ENCODE assay signal across 8 cellular contexts in the genomic region with DNA sequence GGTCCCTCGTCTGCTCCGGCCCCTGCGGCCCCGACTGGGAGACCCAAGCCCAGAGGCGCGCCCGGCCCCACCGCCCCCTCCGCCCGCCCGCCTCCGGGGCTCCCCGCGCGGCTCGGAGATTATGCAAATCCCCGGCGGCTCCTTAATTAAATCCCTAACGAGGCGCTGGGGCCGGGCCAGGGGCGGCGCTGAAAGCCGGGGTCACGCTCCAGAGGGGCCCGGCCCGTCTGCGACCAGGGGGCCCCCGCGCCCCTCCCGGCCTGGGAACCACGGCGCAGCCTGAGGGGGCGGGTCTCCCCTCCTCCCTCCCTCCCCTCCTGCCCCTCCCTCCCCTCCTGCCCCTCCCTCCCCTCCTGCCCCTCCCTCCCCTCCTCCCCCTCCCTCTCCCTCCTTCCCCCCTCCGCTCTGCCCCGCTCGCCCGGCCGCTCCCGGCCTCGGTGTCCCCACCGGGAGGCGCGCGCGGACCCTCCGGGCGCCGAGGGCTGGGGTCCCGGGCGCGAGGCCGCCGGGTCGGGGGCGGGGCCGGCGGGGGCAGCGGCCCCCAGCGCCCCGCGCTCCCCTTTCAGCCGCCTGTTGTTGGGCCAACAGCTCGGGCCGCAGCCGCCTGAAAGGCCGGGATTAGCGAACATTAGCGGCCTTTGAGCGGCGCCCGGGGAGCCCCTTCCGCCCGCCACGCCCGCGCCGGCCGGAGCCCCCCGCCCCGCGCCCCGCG. TPM values are rescaled to one million over a fixed set of nuclear protein-coding genes. Genes with fewer than 3 reads are reported as not detected.
DNase-seq lines count a peak whose midpoint lies in the region; ATAC-seq and TF ChIP-seq lines count a peak whose summit lies in the region.

No MANE protein-coding gene starts in this region.

- TF ChIP-seq CTCF in Peyer's patch (IDR thresholded peaks at IDR 0.05): no peak
- TF ChIP-seq CTCF in foreskin fibroblast (IDR thresholded peaks at IDR 0.05; ENCODE audit: low read depth, low read length): no peak
- no peak for TF ChIP-seq CTCF in retinal pigment epithelial cell (conservative IDR thresholded peaks at IDR 0.05; ENCODE audit: low read depth, low read length)

- peaks cover 0 to 24% (median 10%) of the 10 kb centered on the region in 4 donors for H3K4me1 ChIP-seq in Peyer's patch

- H3K4me3 ChIP-seq in Peyer's patch: peak overlapping the region; percentile 33 to 65 (median 54)
- peak overlapping the region; percentile 30 to 31 for H3K4me3 ChIP-seq in foreskin fibroblast (ENCODE audit: low read depth in 1 of 2, low read length in 2 of 2)
- peak overlapping the region; percentile 17 for H3K4me3 ChIP-seq in retinal pigment epithelial cell (ENCODE audit: low read length)

- H3K9me3 ChIP-seq in Peyer's patch: no peaks in the 10 kb centered on the region

- H3K27ac ChIP-seq in Peyer's patch: no peak overlapping the region

- TF ChIP-seq POLR2A in Peyer's patch (IDR thresholded peaks at IDR 0.05): no peak

- peaks cover 0 to 18% of the 10 kb centered on the region in 2 donors for H3K27me3 ChIP-seq in Peyer's patch

- DNase-seq in GM03348 (ENCODE audit: low spot score): peak; percentile 60
- peak in 1 of 3 donors; percentile 25 for DNase-seq in Peyer's patch
- DNase-seq in foreskin fibroblast: peak in 1 of 2 donors; percentile 37
- no peak for DNase-seq in retinal pigment epithelial cell (ENCODE audit: low read depth)
- DNase-seq in NCI-H1694 (lab: John Stamatoyannopoulos, UW): no peak
- no peak for DNase-seq in NCI-H345 treated with DMSO at 0.1 percent for 48 hours (lab: John Stamatoyannopoulos, UW; ENCODE audit: unreplicated experiment)
- no peak for DNase-seq in NCI-H2029 (lab: John Stamatoyannopoulos, UW)

- no peak for ATAC-seq in GM18868 (IDR thresholded peaks at IDR 0.05; ENCODE audit: unreplicated experiment)

- no peaks in the 10 kb centered on the region for H3K36me3 ChIP-seq in Peyer's patch

RNA-seq across cellular contexts. Expression of a gene that starts 25.9 kb away (rescaled TPM):
- total RNA-seq in Peyer's patch: 100 to 1,000 TPM in 2 of 4 donors, 10 to 100 TPM in 2; 45.4 to 168 (median 92.4) TPM

RNA-seq across cellular contexts. Expression of a gene that starts 45.9 kb away (rescaled TPM):
- total RNA-seq in Peyer's patch: 100 to 1,000 TPM in 1 of 4 donors, 10 to 100 TPM in 3; 19.1 to 138 (median 28.0) TPM

RNA-seq across cellular contexts. Expression of a gene that starts 46.1 kb away (rescaled TPM):
- 100 to 1,000 TPM in 1 of 4 donors, 10 to 100 TPM in 3; 28.9 to 106 (median 67.1) TPM for total RNA-seq in Peyer's patch

RNA-seq across cellular contexts. Expression of a gene that starts 55.1 kb away (rescaled TPM):
- 10 to 100 TPM; 18.4 to 86.6 (median 26.2) TPM for total RNA-seq in Peyer's patch
